In genomic region chr14:32932921-32933622, GRCh38 we compare ENCODE assay signal across 10 cellular contexts. TPM values are rescaled to one million over a fixed set of nuclear protein-coding genes. Genes with fewer than 3 reads are reported as not detected.
DNase-seq lines count a peak whose midpoint lies in the region; ATAC-seq and TF ChIP-seq lines count a peak whose summit lies in the region.
"Had no signal": no experiment of that assay in that cellular context is flagged by ENCODE, and none has a peak within 500 bp of the region (broad histone marks: within the 10 kb centered on the region; RNA-seq: fewer than 3 reads in every experiment).

No MANE protein-coding gene starts in this region.

- intact Hi-C loops in PC-3 (cut with micrococcal nuclease) (loop anchor here (5.0 to 10.0 kb wide), 3 partner anchors 221 to 502 kb away; no protein-coding TSS in a partner anchor), esophagus squamous epithelium (cut with DNase I) (no loop called here), Caco-2 (cut with micrococcal nuclease; ENCODE audit: unreplicated experiment) (loop anchor here (10.0 kb wide), 1 partner anchor 218 kb away; no protein-coding TSS in a partner anchor), OCI-LY7 (cut with micrococcal nuclease; ENCODE audit: unreplicated experiment) (no loop called here)

- H2AFZ ChIP-seq in PC-3 (ENCODE audit: low read length) = peak overlapping the region; percentile 81; the same call in 1 of the 2 replicates
- no peak overlapping the region for H2AFZ ChIP-seq in OCI-LY7 (ENCODE audit: low read length)

- H3K27ac ChIP-seq in PC-3 (ENCODE audit: low read length) (no peak overlapping the region), esophagus squamous epithelium (peak overlapping the region in 1 of 4 donors; percentile 23), thoracic aorta (no peak overlapping the region), OCI-LY7 (ENCODE audit: low read depth, low read length, poor library complexity, severe bottlenecking) (no peak overlapping the region)

- peak overlapping the region; percentile 76 for H3K4me3 Mint-ChIP-seq in mesothelial cell of epicardium
- no peak overlapping the region for H3K4me3 Mint-ChIP-seq in activated naive CD8-positive, alpha-beta T cell treated with anti-CD3 and anti-CD28 coated beads for 36 hours
- H3K4me3 Mint-ChIP-seq in Caco-2 (ENCODE audit: unreplicated experiment) = no peak overlapping the region

- no peaks in the 10 kb centered on the region for H4K20me1 ChIP-seq in PC-3 (ENCODE audit: low read length)
- H4K20me1 ChIP-seq in OCI-LY7 (ENCODE audit: insufficient read depth, low read length) = no peaks in the 10 kb centered on the region

- DNase-seq in PC-3 = no peak
- no peak for DNase-seq in esophagus squamous epithelium (lab: John Stamatoyannopoulos, UW)
- peak in 1 of 2 experiments; percentile 43 for DNase-seq in mesothelial cell of epicardium (ENCODE audit: low spot score in 2 of 2, unreplicated experiment in 2 of 2)
- no peak for DNase-seq in thoracic aorta (ENCODE audit: low spot score)
- no peak for DNase-seq in activated naive CD8-positive, alpha-beta T cell treated with anti-CD3 and anti-CD28 coated beads for 36 hours
- no peak for DNase-seq in Caco-2
- DNase-seq in cortex of kidney (lab: John Stamatoyannopoulos, UW) = no peak
- no peak for DNase-seq in OCI-LY7 (ENCODE audit: low spot score)
- DNase-seq: MM.1S, RPMI8226 had no signal

- peaks cover 50% of the 10 kb centered on the region for H3K27me3 ChIP-seq in PC-3 (ENCODE audit: low read length)
- peaks cover 0 to 80% (median 12%) of the 10 kb centered on the region in 4 donors for H3K27me3 ChIP-seq in esophagus squamous epithelium
- no peaks in the 10 kb centered on the region for H3K27me3 ChIP-seq in thoracic aorta (replicated peaks; ENCODE audit: insufficient read depth)
- H3K27me3 ChIP-seq in Caco-2 (replicated peaks; ENCODE audit: control insufficient read depth, insufficient read depth, low read length) = peaks cover 8% of the 10 kb centered on the region

- CTCF ChIA-PET in PC-3 (lab: Charles Lee) (no interaction called here), Caco-2 (lab: Charles Lee) (no interaction called here), OCI-LY7 (lab: Charles Lee; ENCODE audit: unreplicated experiment) (no interaction called here)

- H3K9me2 ChIP-seq in PC-3 (replicated peaks; ENCODE audit: low read length) (no peaks in the 10 kb centered on the region), OCI-LY7 (ENCODE audit: insufficient read depth, low read length) (no peaks in the 10 kb centered on the region)

- ATAC-seq in PC-3 = no peak
- no peak for ATAC-seq in thoracic aorta (ENCODE audit: insufficient number of reproducible peaks, low FRiP score, low read depth)

- H3K4me1 ChIP-seq in PC-3 (ENCODE audit: insufficient read depth, low read length) (0 out of 2 replicates have a peak, but pooled peaks cover 4% of the 10 kb centered on the region), esophagus squamous epithelium (peaks cover 3 to 37% (median 18%) of the 10 kb centered on the region in 3 donors), thoracic aorta (ENCODE audit: control insufficient read depth in 1 of 2, low read depth in 2 of 2) (peaks cover 16 to 29% of the 10 kb centered on the region in 2 donors), Caco-2 (no peaks in the 10 kb centered on the region), OCI-LY7 (ENCODE audit: insufficient read depth, low read length, poor library complexity, severe bottlenecking) (no peaks in the 10 kb centered on the region)

- TF ChIP-seq CTCF in PC-3 (conservative IDR thresholded peaks at IDR 0.05; ENCODE audit: low read depth, low read length) (no peak), esophagus squamous epithelium (IDR thresholded peaks at IDR 0.05) (no peak), mesothelial cell of epicardium (IDR thresholded peaks at IDR 0.05; ENCODE audit: unreplicated experiment) (no peak), thoracic aorta (IDR thresholded peaks at IDR 0.05) (no peak), Caco-2 (IDR thresholded peaks at IDR 0.05; ENCODE audit: insufficient read depth in 1 of 2, low read depth in 1 of 2, low read length in 1 of 2, severe bottlenecking in 1 of 2, unreplicated experiment in 1 of 2) (no peak), OCI-LY7 (conservative IDR thresholded peaks at IDR 0.05; ENCODE audit: low read length) (no peak)

- H3K79me2 ChIP-seq in PC-3 (ENCODE audit: low read length) = no peaks in the 10 kb centered on the region
- peaks cover 6% of the 10 kb centered on the region; the same call in 1 of the 2 replicates for H3K79me2 ChIP-seq in OCI-LY7 (ENCODE audit: insufficient read depth, low read depth, low read length)

- no peaks in the 10 kb centered on the region for H3F3A ChIP-seq in PC-3 (ENCODE audit: low read length, unreplicated experiment)

- WGBS in esophagus squamous epithelium, 2 donors = 1 to 22% methylated on average over 13 to 14 of the region's 57 CpGs

- POLR2A ChIA-PET in PC-3 (lab: Charles Lee; ENCODE audit: unreplicated experiment) (no interaction called here), Caco-2 (lab: Charles Lee) (no interaction called here), OCI-LY7 (lab: Charles Lee) (no interaction called here)

- H3K4me3 ChIP-seq in PC-3 (ENCODE audit: low read length) (peak overlapping the region; percentile 73; the same call in 1 of the 2 replicates), esophagus squamous epithelium (peak overlapping the region; percentile 13 to 69 (median 42)), thoracic aorta (peak overlapping the region; percentile 80), Caco-2 (ENCODE audit: low read depth, low read length) (no peak overlapping the region), OCI-LY7 (ENCODE audit: low read depth, low read length, poor library complexity, severe bottlenecking) (no peak overlapping the region)

- peak overlapping the region; percentile 90 for H3K4me2 ChIP-seq in PC-3 (ENCODE audit: low read length)
- no peak overlapping the region for H3K4me2 ChIP-seq in OCI-LY7 (ENCODE audit: low read length)

- peaks cover 92% of the 10 kb centered on the region for H3K27me3 Mint-ChIP-seq in mesothelial cell of epicardium (ENCODE audit: low read depth)
- peaks cover 70% of the 10 kb centered on the region for H3K27me3 Mint-ChIP-seq in activated naive CD8-positive, alpha-beta T cell treated with anti-CD3 and anti-CD28 coated beads for 36 hours
- peaks cover 34% of the 10 kb centered on the region for H3K27me3 Mint-ChIP-seq in Caco-2 (ENCODE audit: insufficient read depth, unreplicated experiment)

- H3K9me3 Mint-ChIP-seq in mesothelial cell of epicardium (no peaks in the 10 kb centered on the region), Caco-2 (ENCODE audit: unreplicated experiment) (no peaks in the 10 kb centered on the region)
- H3K9me3 Mint-ChIP-seq in activated naive CD8-positive, alpha-beta T cell treated with anti-CD3 and anti-CD28 coated beads for 36 hours = no peaks in the 10 kb centered on the region

- H3K36me3 ChIP-seq in PC-3 (ENCODE audit: low read depth, low read length) = no peaks in the 10 kb centered on the region
- no peaks in the 10 kb centered on the region for H3K36me3 ChIP-seq in esophagus squamous epithelium
- H3K36me3 ChIP-seq in thoracic aorta = no peaks in the 10 kb centered on the region
- H3K36me3 ChIP-seq in Caco-2 (ENCODE audit: control insufficient read depth, insufficient read depth, low read length) = no peaks in the 10 kb centered on the region
- peaks cover 67% of the 10 kb centered on the region for H3K36me3 ChIP-seq in OCI-LY7 (ENCODE audit: insufficient read depth, low read length)

- TF ChIP-seq POLR2A in esophagus squamous epithelium (IDR thresholded peaks at IDR 0.05) = no peak

- BruUV-seq in PC-3 (replicated peaks; lab: Mats Ljungman, UMichigan) (no TSS peak), Caco-2 (replicated peaks; lab: Mats Ljungman, UMichigan) (no TSS peak), OCI-LY7 (replicated peaks; lab: Mats Ljungman, UMichigan) (no TSS peak)

- H3K27ac Mint-ChIP-seq in mesothelial cell of epicardium (no peak overlapping the region), Caco-2 (ENCODE audit: unreplicated experiment) (no peak overlapping the region)
- H3K27ac Mint-ChIP-seq in activated naive CD8-positive, alpha-beta T cell treated with anti-CD3 and anti-CD28 coated beads for 36 hours = no peak overlapping the region

- H3K9me3 ChIP-seq in PC-3 (ENCODE audit: low read length) = no peaks in the 10 kb centered on the region
- H3K9me3 ChIP-seq in esophagus squamous epithelium = no peaks in the 10 kb centered on the region
- no peaks in the 10 kb centered on the region for H3K9me3 ChIP-seq in thoracic aorta
- H3K9me3 ChIP-seq in Caco-2 = no peaks in the 10 kb centered on the region
- no peaks in the 10 kb centered on the region for H3K9me3 ChIP-seq in OCI-LY7 (ENCODE audit: low read length)

- H3K4me1 Mint-ChIP-seq in mesothelial cell of epicardium = peaks cover 25% of the 10 kb centered on the region
- peaks cover 5% of the 10 kb centered on the region for H3K4me1 Mint-ChIP-seq in activated naive CD8-positive, alpha-beta T cell treated with anti-CD3 and anti-CD28 coated beads for 36 hours
- peaks cover 2% of the 10 kb centered on the region for H3K4me1 Mint-ChIP-seq in Caco-2 (ENCODE audit: low read depth, unreplicated experiment)

- no peak overlapping the region for H3K9ac ChIP-seq in PC-3 (ENCODE audit: low read length)

- H3K36me3 Mint-ChIP-seq in mesothelial cell of epicardium (no peaks in the 10 kb centered on the region), Caco-2 (ENCODE audit: insufficient read depth, unreplicated experiment) (no peaks in the 10 kb centered on the region)
- no peaks in the 10 kb centered on the region for H3K36me3 Mint-ChIP-seq in activated naive CD8-positive, alpha-beta T cell treated with anti-CD3 and anti-CD28 coated beads for 36 hours

RNA-seq across cellular contexts. Expression of gene NPAS3, which starts 5.6 kb away (rescaled TPM):
- 0.36 and 1.2 TPM in 2 replicates for total RNA-seq in PC-3 (2014; rRNA removed)
- total RNA-seq in esophagus squamous epithelium = 1 to 10 TPM in 1 of 4 donors, under 1 TPM in 2, not detected in 1; 0.13 to 1.1 (median 0.47) TPM
- 5.2 to 6.9 TPM (median 6.4 TPM) in 3 replicates for total RNA-seq in mesothelial cell of epicardium
- 1 to 10 TPM in 1 of 2 donors, not detected in 1; 1.1 TPM for total RNA-seq in thoracic aorta
- not detected for total RNA-seq in activated naive CD8-positive, alpha-beta T cell treated with anti-CD3 and anti-CD28 coated beads for 36 hours
- not detected in 2 replicates for total RNA-seq in Caco-2 (2022)
- not detected in 2 replicates for total RNA-seq in OCI-LY7 (2014; rRNA removed; shearing (Covaris generic))
- total RNA-seq in OCI-LY7 (2022) = not detected in 2 replicates

Comparison
In these comparisons a context has a peak if more than half of its experiments do, and no peak if none do; other contexts are left out.
1. H3K4me3 ChIP-seq: peak in PC-3 (single experiment), esophagus squamous epithelium (4 of 4) and thoracic aorta (single experiment); none in Caco-2 (single experiment) and OCI-LY7 (single experiment).
2. intact Hi-C loops: an anchor here in PC-3 (5.0 to 10.0 kb wide) and Caco-2 (10.0 kb wide); none called in esophagus squamous epithelium and OCI-LY7.